In the genomic region with DNA sequence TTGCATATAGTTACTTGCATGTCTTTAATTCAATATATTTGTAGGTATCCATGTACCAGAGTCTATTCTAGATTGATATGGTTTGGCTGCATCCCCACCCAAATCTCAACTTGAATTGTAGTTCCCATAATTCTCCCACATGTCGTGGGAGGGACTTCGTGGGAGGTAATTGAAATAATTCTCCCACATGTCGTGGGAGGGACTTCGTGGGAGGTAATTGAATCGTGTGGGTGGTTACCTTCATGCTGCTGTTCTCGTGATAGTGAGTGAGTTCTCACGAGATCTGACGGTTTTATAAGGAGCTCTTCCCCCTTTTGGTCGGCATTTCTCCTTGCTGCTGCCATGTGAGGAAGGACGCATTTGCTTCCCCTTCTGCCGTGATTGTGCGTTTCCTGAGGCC, we compare ENCODE assay signal across 24 cellular contexts. TPM values are rescaled to one million over a fixed set of nuclear protein-coding genes. Genes with fewer than 3 reads are reported as not detected.
"Had no signal": no experiment of that assay in that cellular context is flagged by ENCODE, and none has a peak within 500 bp of the region (broad histone marks: within the 10 kb centered on the region; RNA-seq: fewer than 3 reads in every experiment).

No MANE protein-coding gene starts in this region.

- H3K36me3 Mint-ChIP-seq: naive thymus-derived CD4-positive, alpha-beta T cell; stimulated activated naive B cell treated with anti-CD40 and anti-IgM and Interleukin-4, amounts not matched to agents 10 μg/mL and 1 μg/mL and 100 μg/mL, for 72 hours had no signal

- H3K4me1 ChIP-seq: foreskin keratinocyte, prostate gland had no signal

- ATAC-seq: esophagus mucosa; foreskin keratinocyte; gastroesophageal sphincter; heart left ventricle; left lobe of liver; naive thymus-derived CD4-positive, alpha-beta T cell; sciatic nerve; stimulated activated naive B cell treated with anti-CD40 and anti-IgM and Interleukin-4, amounts not matched to agents 10 μg/mL and 1 μg/mL and 100 μg/mL, for 72 hours had no signal

- H3K27me3 ChIP-seq: foreskin keratinocyte, gastroesophageal sphincter, heart left ventricle, hepatocyte, right atrium auricular region, suprapubic skin, thyroid gland, upper lobe of left lung had no signal

- H3K27ac ChIP-seq: epithelial cell of prostate, foreskin keratinocyte, gastroesophageal sphincter, heart left ventricle, hepatocyte, prostate gland, right atrium auricular region, suprapubic skin, thyroid gland, upper lobe of left lung had no signal

- H3K4me3 ChIP-seq: gastroesophageal sphincter, heart left ventricle, hepatocyte, prostate gland, right atrium auricular region, suprapubic skin, thyroid gland, upper lobe of left lung had no signal

- H3K36me3 ChIP-seq: gastroesophageal sphincter, heart left ventricle, prostate gland, right atrium auricular region, suprapubic skin, thyroid gland, upper lobe of left lung had no signal

- H3K27ac Mint-ChIP-seq: naive thymus-derived CD4-positive, alpha-beta T cell; nephron progenitor cell; stimulated activated naive B cell treated with anti-CD40 and anti-IgM and Interleukin-4, amounts not matched to agents 10 μg/mL and 1 μg/mL and 100 μg/mL, for 72 hours; stimulated activated naive CD8-positive, alpha-beta T cell treated with anti-CD3 and anti-CD28 coated beads, Interleukin-15, Interleukin-2, amounts not matched to agents 100 ng/mL and 50 ng/mL, for 24 hours had no signal

- H3K9me3 ChIP-seq: gastroesophageal sphincter, heart left ventricle, prostate gland, right atrium auricular region, suprapubic skin, thyroid gland, upper lobe of left lung had no signal

- H3K4me1 Mint-ChIP-seq: naive thymus-derived CD4-positive, alpha-beta T cell; stimulated activated naive B cell treated with anti-CD40 and anti-IgM and Interleukin-4, amounts not matched to agents 10 μg/mL and 1 μg/mL and 100 μg/mL, for 72 hours had no signal

- H3K4me3 Mint-ChIP-seq: naive thymus-derived CD4-positive, alpha-beta T cell; nephron progenitor cell; stimulated activated naive B cell treated with anti-CD40 and anti-IgM and Interleukin-4, amounts not matched to agents 10 μg/mL and 1 μg/mL and 100 μg/mL, for 72 hours; stimulated activated naive CD8-positive, alpha-beta T cell treated with anti-CD3 and anti-CD28 coated beads, Interleukin-15, Interleukin-2, amounts not matched to agents 100 ng/mL and 50 ng/mL, for 24 hours had no signal

- DNase-seq: cerebellar nuclear complex; cortex of kidney; effector CD4-positive, alpha-beta T cell; foreskin keratinocyte; heart left ventricle; kidney; mesendoderm; midbrain; naive thymus-derived CD4-positive, alpha-beta T cell; nephron progenitor cell; nucleus accumbens; stimulated activated naive B cell treated with anti-CD40 and anti-IgM and Interleukin-4, amounts not matched to agents 10 μg/mL and 1 μg/mL and 100 μg/mL, for 72 hours; thyroid gland; upper lobe of left lung had no signal

- H3K27me3 Mint-ChIP-seq: stimulated activated naive B cell treated with anti-CD40 and anti-IgM and Interleukin-4, amounts not matched to agents 10 μg/mL and 1 μg/mL and 100 μg/mL, for 72 hours; stimulated activated naive CD8-positive, alpha-beta T cell treated with anti-CD3 and anti-CD28 coated beads, Interleukin-15, Interleukin-2, amounts not matched to agents 100 ng/mL and 50 ng/mL, for 24 hours had no signal

RNA-seq across cellular contexts. Expression of a gene that starts 16.5 kb away (rescaled TPM):
- total RNA-seq: naive thymus-derived CD4-positive, alpha-beta T cell had no signal
- polyA plus RNA-seq: naive thymus-derived CD4-positive, alpha-beta T cell had no signal
